In genomic region chr6:127768745-127769144, GRCh38 we compare ENCODE assay signal across 18 cellular contexts.
"Had no signal": no experiment of that assay in that cellular context is flagged by ENCODE, and none has a peak within 500 bp of the region (broad histone marks: within the 10 kb centered on the region; RNA-seq: fewer than 3 reads in every experiment).

No MANE protein-coding gene starts in this region.

- H3K27ac Mint-ChIP-seq: memory B cell; mesothelial cell of epicardium; natural killer cell treated with Interleukin-12 subunit alpha and Interleukin-12 subunit beta and Interleukin-15 and Interleukin-18, amount 100 ng/mL, for 72 hours; progenitor cell of endocrine pancreas had no signal

- H3K36me3 ChIP-seq: colonic mucosa, left lung, lower lobe of right lung, pancreas had no signal

- ATAC-seq: left lung; lower lobe of right lung; natural killer cell treated with Interleukin-12 subunit alpha and Interleukin-12 subunit beta and Interleukin-15 and Interleukin-18, amount 100 ng/mL, for 72 hours; pancreas; right cardiac atrium had no signal

- H3K9me3 ChIP-seq: colonic mucosa, lower lobe of right lung, pancreas had no signal

- H3K4me1 Mint-ChIP-seq: memory B cell, mesothelial cell of epicardium had no signal

- H3K27me3 Mint-ChIP-seq: memory B cell; natural killer cell treated with Interleukin-12 subunit alpha and Interleukin-12 subunit beta and Interleukin-15 and Interleukin-18, amount 100 ng/mL, for 72 hours; progenitor cell of endocrine pancreas had no signal

- H3K27me3 ChIP-seq: left lung, pancreas had no signal

- DNase-seq: colonic mucosa; dermis blood vessel endothelial cell; foreskin melanocyte; head of caudate nucleus; hippocampal formation; left lung; lower lobe of right lung; occipital lobe; pancreas; right cardiac atrium; stimulated activated CD4-positive, alpha-beta T cell treated with anti-CD3 and anti-CD28 coated beads, Interleukin-2, amount 100 ng/mL, for 48 hours; stimulated activated naive CD4-positive, alpha-beta T cell treated with Interleukin-2 at 50 U/mL for 16 hours; trophoblast cell had no signal

- H3K27ac ChIP-seq: colonic mucosa, left lung, lower lobe of right lung, pancreas had no signal

- H3K4me1 ChIP-seq: colonic mucosa, left lung, lower lobe of right lung, pancreas had no signal

- H3K9me3 Mint-ChIP-seq: natural killer cell treated with Interleukin-12 subunit alpha and Interleukin-12 subunit beta and Interleukin-15 and Interleukin-18, amount 100 ng/mL, for 72 hours had no signal

- H3K4me3 ChIP-seq: colonic mucosa, left lung, lower lobe of right lung, pancreas, smooth muscle cell had no signal

- H3K4me3 Mint-ChIP-seq: memory B cell; mesothelial cell of epicardium; natural killer cell treated with Interleukin-12 subunit alpha and Interleukin-12 subunit beta and Interleukin-15 and Interleukin-18, amount 100 ng/mL, for 72 hours had no signal

- H3K36me3 Mint-ChIP-seq: memory B cell; mesothelial cell of epicardium; natural killer cell treated with Interleukin-12 subunit alpha and Interleukin-12 subunit beta and Interleukin-15 and Interleukin-18, amount 100 ng/mL, for 72 hours had no signal
